1 cellular context compared by ENCODE assay signal in the genomic region with DNA sequence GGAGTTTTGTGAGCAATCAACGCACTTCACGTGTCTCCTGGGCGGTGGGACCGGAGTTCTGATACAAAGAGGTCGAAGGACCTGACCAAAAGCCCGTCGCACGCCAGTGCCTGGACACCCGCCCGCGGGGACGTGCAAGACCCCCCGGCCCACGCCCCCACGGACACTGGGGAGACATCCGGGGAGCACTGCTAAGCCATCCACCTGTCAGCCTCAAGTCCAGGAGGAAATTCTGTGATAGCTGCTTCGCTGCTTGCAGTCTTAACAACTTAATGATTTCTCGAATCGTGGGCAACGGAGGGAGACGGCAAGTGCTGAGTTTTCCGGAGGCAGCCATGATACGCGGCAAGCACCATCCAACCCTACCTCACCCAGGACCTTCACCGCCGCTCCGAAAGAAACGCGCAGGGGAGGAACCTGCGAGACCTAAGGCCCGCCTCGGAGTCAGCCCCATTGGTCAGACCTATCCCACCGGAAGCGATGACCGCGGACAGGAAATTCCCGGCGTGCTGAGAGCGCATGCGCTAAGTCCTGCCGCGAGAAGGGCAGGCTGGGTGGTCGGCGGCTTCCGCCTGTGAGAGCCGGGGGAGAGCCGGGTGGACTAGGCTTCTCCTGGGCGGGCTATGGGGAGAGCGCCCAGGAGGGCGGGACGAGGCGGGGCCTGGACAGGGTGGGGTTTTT.
TF ChIP-seq lines count a peak whose summit lies in the region.

A gene (minus strand): TSS at position 393 of the 681 bp plus-strand sequence. CDS start 56 bp downstream, at position 337.

TF ChIP-seq in HepG2, 621 proteins besides CTCF, POLR2A, EP300 and RAD21 (continued from another document and continues in another):
- TF ChIP-seq, protein P1, sequence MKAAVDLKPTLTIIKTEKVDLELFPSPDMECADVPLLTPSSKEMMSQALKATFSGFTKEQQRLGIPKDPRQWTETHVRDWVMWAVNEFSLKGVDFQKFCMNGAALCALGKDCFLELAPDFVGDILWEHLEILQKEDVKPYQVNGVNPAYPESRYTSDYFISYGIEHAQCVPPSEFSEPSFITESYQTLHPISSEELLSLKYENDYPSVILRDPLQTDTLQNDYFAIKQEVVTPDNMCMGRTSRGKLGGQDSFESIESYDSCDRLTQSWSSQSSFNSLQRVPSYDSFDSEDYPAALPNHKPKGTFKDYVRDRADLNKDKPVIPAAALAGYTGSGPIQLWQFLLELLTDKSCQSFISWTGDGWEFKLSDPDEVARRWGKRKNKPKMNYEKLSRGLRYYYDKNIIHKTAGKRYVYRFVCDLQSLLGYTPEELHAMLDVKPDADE (CRISPR knock-in tag; IDR thresholded peaks at IDR 0.05): no peak
- peak; percentile 7; the same call in 1 of the 2 replicates for TF ChIP-seq DR1 (CRISPR knock-in tag; IDR thresholded peaks at IDR 0.05)
- TF ChIP-seq, protein P2, sequence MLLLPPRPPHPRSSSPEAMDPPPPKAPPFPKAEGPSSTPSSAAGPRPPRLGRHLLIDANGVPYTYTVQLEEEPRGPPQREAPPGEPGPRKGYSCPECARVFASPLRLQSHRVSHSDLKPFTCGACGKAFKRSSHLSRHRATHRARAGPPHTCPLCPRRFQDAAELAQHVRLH (CRISPR knock-in tag; IDR thresholded peaks at IDR 0.05; ENCODE audit: borderline replicate concordance, low read depth): peak; percentile 56
- peak; percentile 18; the same call in 1 of the 2 replicates for TF ChIP-seq NR2F2 (IDR thresholded peaks at IDR 0.05; ENCODE audit: borderline replicate concordance, low read depth)
- TF ChIP-seq ZNF446 (CRISPR knock-in tag; IDR thresholded peaks at IDR 0.05): peak; percentile 95
- TF ChIP-seq ZNF737 (CRISPR knock-in tag; IDR thresholded peaks at IDR 0.05; ENCODE audit: borderline replicate concordance): no peak
- TF ChIP-seq JDP2 (CRISPR knock-in tag; IDR thresholded peaks at IDR 0.05; ENCODE audit: borderline replicate concordance): no peak
- TF ChIP-seq ZNF563 (CRISPR knock-in tag; IDR thresholded peaks at IDR 0.05): peak; percentile 95
- TF ChIP-seq HNF4A (CRISPR knock-in tag; IDR thresholded peaks at IDR 0.05): peak; percentile 35; the same call in 1 of the 2 replicates
- TF ChIP-seq ZFAT (CRISPR knock-in tag; conservative IDR thresholded peaks at IDR 0.05): 0 out of 2 replicates have a peak, but pooled peaks have one; percentile 43
- no peak for TF ChIP-seq MATR3 (CRISPR knock-in tag; IDR thresholded peaks at IDR 0.05)
- TF ChIP-seq ZNF431 (CRISPR knock-in tag; IDR thresholded peaks at IDR 0.05; ENCODE audit: borderline replicate concordance, low read depth): no peak
- TF ChIP-seq, protein P3, sequence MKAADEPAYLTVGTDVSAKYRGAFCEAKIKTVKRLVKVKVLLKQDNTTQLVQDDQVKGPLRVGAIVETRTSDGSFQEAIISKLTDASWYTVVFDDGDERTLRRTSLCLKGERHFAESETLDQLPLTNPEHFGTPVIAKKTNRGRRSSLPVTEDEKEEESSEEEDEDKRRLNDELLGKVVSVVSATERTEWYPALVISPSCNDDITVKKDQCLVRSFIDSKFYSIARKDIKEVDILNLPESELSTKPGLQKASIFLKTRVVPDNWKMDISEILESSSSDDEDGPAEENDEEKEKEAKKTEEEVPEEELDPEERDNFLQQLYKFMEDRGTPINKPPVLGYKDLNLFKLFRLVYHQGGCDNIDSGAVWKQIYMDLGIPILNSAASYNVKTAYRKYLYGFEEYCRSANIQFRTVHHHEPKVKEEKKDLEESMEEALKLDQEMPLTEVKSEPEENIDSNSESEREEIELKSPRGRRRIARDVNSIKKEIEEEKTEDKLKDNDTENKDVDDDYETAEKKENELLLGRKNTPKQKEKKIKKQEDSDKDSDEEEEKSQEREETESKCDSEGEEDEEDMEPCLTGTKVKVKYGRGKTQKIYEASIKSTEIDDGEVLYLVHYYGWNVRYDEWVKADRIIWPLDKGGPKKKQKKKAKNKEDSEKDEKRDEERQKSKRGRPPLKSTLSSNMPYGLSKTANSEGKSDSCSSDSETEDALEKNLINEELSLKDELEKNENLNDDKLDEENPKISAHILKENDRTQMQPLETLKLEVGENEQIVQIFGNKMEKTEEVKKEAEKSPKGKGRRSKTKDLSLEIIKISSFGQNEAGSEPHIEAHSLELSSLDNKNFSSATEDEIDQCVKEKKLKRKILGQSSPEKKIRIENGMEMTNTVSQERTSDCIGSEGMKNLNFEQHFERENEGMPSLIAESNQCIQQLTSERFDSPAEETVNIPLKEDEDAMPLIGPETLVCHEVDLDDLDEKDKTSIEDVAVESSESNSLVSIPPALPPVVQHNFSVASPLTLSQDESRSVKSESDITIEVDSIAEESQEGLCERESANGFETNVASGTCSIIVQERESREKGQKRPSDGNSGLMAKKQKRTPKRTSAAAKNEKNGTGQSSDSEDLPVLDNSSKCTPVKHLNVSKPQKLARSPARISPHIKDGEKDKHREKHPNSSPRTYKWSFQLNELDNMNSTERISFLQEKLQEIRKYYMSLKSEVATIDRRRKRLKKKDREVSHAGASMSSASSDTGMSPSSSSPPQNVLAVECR (CRISPR knock-in tag; IDR thresholded peaks at IDR 0.05; ENCODE audit: borderline replicate concordance): peak; percentile 74; the same call in 1 of the 2 replicates
- TF ChIP-seq, protein P4, sequence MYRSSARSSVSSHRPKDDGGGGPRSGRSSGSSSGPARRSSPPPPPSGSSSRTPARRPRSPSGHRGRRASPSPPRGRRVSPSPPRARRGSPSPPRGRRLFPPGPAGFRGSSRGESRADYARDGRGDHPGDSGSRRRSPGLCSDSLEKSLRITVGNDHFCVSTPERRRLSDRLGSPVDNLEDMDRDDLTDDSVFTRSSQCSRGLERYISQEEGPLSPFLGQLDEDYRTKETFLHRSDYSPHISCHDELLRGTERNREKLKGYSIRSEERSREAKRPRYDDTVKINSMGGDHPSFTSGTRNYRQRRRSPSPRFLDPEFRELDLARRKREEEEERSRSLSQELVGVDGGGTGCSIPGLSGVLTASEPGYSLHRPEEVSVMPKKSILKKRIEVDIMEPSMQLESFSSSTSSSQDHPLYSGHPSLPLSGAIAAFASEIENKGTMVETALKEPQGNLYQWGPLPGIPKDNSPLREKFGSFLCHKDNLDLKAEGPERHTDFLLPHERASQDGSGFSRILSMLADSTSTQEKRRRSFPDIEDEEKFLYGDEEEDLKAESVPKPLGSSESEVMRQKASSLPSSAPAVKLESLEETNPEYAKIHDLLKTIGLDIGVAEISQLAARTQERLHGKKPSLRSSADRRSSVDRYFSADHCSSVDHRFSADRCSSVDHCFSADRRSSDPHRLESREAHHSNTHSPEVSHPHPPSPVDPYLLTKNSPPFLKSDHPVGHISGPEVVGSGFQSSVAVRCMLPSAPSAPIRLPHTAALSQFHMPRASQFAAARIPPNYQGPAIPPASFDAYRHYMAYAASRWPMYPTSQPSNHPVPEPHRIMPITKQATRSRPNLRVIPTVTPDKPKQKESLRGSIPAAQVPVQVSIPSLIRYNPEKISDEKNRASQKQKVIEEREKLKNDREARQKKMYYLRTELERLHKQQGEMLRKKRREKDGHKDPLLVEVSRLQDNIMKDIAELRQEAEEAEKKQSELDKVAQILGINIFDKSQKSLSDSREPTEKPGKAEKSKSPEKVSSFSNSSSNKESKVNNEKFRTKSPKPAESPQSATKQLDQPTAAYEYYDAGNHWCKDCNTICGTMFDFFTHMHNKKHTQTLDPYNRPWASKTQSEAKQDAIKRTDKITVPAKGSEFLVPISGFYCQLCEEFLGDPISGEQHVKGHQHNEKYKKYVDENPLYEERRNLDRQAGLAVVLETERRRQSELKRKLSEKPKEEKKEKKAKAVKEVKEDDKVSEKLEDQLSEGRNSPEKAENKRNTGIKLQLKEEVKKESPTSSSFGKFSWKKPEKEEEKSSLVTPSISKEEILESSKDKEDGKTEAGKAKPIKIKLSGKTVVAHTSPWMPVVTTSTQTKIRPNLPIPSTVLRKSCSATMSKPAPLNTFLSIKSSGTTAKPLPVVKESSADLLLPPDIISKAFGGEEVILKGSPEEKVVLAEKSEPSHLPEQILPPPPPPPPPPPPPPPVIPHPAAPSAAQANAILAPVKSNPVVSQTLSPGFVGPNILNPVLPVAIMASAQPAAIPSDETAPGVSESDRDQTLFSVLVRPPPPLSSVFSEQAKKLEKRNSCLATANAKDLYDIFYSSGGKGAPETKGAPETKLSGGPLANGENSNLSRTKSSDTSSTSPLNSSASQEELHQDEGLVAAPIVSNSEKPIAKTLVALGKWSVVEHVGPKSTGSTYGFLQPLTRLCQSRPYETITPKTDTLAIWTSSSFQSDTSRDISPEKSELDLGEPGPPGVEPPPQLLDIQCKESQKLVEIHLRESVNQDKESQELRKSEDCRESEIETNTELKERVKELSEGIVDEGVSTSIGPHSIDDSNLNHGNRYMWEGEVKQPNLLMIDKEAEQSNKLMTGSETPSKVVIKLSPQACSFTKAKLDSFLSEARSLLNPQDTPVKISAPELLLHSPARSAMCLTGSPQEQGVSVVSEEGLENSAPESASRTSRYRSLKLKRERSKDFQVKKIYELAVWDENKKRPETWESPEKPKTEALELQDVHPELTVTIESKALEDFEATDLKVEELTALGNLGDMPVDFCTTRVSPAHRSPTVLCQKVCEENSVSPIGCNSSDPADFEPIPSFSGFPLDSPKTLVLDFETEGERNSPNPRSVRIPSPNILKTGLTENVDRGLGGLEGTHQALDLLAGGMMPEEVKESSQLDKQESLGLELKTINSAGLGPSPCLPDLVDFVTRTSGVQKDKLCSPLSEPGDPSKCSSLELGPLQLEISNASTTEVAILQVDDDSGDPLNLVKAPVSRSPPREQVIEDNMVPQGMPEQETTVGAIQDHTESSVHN (CRISPR knock-in tag; IDR thresholded peaks at IDR 0.05): peak; percentile 87; the same call in 1 of the 2 replicates
- TF ChIP-seq NKX3-1 (CRISPR knock-in tag; IDR thresholded peaks at IDR 0.05): peak; percentile 63
- TF ChIP-seq, protein P5, sequence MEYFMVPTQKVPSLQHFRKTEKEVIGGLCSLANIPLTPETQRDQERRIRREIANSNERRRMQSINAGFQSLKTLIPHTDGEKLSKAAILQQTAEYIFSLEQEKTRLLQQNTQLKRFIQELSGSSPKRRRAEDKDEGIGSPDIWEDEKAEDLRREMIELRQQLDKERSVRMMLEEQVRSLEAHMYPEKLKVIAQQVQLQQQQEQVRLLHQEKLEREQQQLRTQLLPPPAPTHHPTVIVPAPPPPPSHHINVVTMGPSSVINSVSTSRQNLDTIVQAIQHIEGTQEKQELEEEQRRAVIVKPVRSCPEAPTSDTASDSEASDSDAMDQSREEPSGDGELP (IDR thresholded peaks at IDR 0.05; ENCODE audit: borderline replicate concordance, low read depth): 0 out of 2 replicates have a peak, but pooled peaks have one; percentile 12
- peak; percentile 80 for TF ChIP-seq ZNF367 (CRISPR knock-in tag; IDR thresholded peaks at IDR 0.05; ENCODE audit: borderline replicate concordance)
- TF ChIP-seq, protein P6, sequence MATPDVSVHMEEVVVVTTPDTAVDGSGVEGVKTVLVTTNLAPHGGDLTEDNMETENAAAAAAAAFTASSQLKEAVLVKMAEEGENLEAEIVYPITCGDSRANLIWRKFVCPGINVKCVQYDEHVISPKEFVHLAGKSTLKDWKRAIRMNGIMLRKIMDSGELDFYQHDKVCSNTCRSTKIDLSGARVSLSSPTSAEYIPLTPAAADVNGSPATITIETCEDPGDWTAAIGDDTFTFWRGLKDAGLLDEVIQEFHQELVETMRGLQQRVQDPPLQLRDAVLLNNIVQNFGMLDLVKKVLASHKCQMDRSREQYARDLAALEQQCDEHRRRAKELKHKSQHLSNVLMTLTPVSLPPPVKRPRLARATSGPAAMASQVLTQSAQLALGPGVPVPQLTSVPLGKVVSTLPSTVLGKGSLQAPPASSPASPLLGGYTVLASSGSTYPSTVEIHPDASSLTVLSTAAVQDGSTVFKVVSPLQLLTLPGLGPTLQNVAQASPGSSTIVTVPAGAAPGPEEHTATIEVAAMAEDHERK (CRISPR knock-in tag; IDR thresholded peaks at IDR 0.05; ENCODE audit: low read depth): no peak
- TF ChIP-seq, protein P7, sequence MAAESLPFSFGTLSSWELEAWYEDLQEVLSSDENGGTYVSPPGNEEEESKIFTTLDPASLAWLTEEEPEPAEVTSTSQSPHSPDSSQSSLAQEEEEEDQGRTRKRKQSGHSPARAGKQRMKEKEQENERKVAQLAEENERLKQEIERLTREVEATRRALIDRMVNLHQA (CRISPR knock-in tag; IDR thresholded peaks at IDR 0.05): no peak
- peak; percentile 23; the same call in 1 of the 2 replicates for TF ChIP-seq NCOA2 (CRISPR knock-in tag; IDR thresholded peaks at IDR 0.05)
- no peak for TF ChIP-seq ZNF569 (CRISPR knock-in tag; IDR thresholded peaks at IDR 0.05; ENCODE audit: borderline replicate concordance)
- no peak; the same call in 1 of the 2 replicates for TF ChIP-seq SAFB2 (CRISPR knock-in tag; IDR thresholded peaks at IDR 0.05; ENCODE audit: borderline replicate concordance, low read depth)
- no peak; the same call in 1 of the 2 replicates for TF ChIP-seq ZNF33B (CRISPR knock-in tag; IDR thresholded peaks at IDR 0.05)
- TF ChIP-seq PHF5A (CRISPR knock-in tag; IDR thresholded peaks at IDR 0.05; ENCODE audit: low read depth, unreplicated experiment): no peak
- no peak for TF ChIP-seq ZNF652 (CRISPR knock-in tag; IDR thresholded peaks at IDR 0.05; ENCODE audit: borderline replicate concordance, low read depth)
- TF ChIP-seq HNRNPLL (IDR thresholded peaks at IDR 0.05; ENCODE audit: low read depth, low read length, poor library complexity, severe bottlenecking): peak; percentile 88
- 0 out of 2 replicates have a peak, but pooled peaks have one; percentile 1 for TF ChIP-seq ZNF7 (CRISPR knock-in tag; IDR thresholded peaks at IDR 0.05)
- TF ChIP-seq POLR2AphosphoS2 (IDR thresholded peaks at IDR 0.05; ENCODE audit: low read depth, low read length): peak; percentile 89
- TF ChIP-seq, protein P8, sequence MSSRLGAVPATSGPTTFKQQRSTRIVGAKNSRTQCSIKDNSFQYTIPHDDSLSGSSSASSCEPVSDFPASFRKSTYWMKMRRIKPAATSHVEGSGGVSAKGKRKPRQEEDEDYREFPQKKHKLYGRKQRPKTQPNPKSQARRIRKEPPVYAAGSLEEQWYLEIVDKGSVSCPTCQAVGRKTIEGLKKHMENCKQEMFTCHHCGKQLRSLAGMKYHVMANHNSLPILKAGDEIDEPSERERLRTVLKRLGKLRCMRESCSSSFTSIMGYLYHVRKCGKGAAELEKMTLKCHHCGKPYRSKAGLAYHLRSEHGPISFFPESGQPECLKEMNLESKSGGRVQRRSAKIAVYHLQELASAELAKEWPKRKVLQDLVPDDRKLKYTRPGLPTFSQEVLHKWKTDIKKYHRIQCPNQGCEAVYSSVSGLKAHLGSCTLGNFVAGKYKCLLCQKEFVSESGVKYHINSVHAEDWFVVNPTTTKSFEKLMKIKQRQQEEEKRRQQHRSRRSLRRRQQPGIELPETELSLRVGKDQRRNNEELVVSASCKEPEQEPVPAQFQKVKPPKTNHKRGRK (CRISPR knock-in tag; IDR thresholded peaks at IDR 0.05): no peak
- TF ChIP-seq ZNF17 (CRISPR knock-in tag; IDR thresholded peaks at IDR 0.05): no peak
- TF ChIP-seq, protein P9, sequence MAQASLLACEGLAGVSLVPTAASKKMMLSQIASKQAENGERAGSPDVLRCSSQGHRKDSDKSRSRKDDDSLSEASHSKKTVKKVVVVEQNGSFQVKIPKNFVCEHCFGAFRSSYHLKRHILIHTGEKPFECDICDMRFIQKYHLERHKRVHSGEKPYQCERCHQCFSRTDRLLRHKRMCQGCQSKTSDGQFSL (CRISPR knock-in tag; IDR thresholded peaks at IDR 0.05): peak; percentile 89; the same call in 1 of the 2 replicates
- no peak for TF ChIP-seq HMGA1 (CRISPR knock-in tag; conservative IDR thresholded peaks at IDR 0.05)
- TF ChIP-seq ZNF296 (CRISPR knock-in tag; conservative IDR thresholded peaks at IDR 0.05): no peak
- peak; percentile 50; the same call in 1 of the 2 replicates for TF ChIP-seq SIN3A (IDR thresholded peaks at IDR 0.05; ENCODE audit: borderline replicate concordance, low read depth, low read length)
- TF ChIP-seq ZNF232 (CRISPR knock-in tag; IDR thresholded peaks at IDR 0.05; ENCODE audit: borderline replicate concordance): no peak; the same call in 1 of the 2 replicates
- TF ChIP-seq GATA4 (IDR thresholded peaks at IDR 0.05; ENCODE audit: borderline replicate concordance, low read depth): no peak
- no peak; the same call in 1 of the 2 replicates for TF ChIP-seq MIXL1 (CRISPR knock-in tag; IDR thresholded peaks at IDR 0.05)
- peak; percentile 26 for TF ChIP-seq IKZF4 (CRISPR knock-in tag; IDR thresholded peaks at IDR 0.05; ENCODE audit: borderline replicate concordance, low read depth, not compliant biosample characterization)
